In genomic region chr17:28854457-28855382, GRCh38 we compare ENCODE assay signal across 8 cellular contexts. TPM values are rescaled to one million over a fixed set of nuclear protein-coding genes. Genes with fewer than 3 reads are reported as not detected.
DNase-seq lines count a peak whose midpoint lies in the region; ATAC-seq and TF ChIP-seq lines count a peak whose summit lies in the region.

Gene ERAL1, plus strand, starts transcription at chr17:28855016. Its CDS starts 19 bp downstream, at chr17:28855035.

- TF ChIP-seq CTCF in DOHH2 (IDR thresholded peaks at IDR 0.05; ENCODE audit: low read depth, low read length, poor library complexity, severe bottlenecking) (no peak), GM23338 (conservative IDR thresholded peaks at IDR 0.05; ENCODE audit: low read depth in 2 of 2) (no peak), LNCaP clone FGC (IDR thresholded peaks at IDR 0.05; ENCODE audit: control insufficient read depth, extremely low read depth, insufficient read depth) (no peak), fibroblast of pulmonary artery (IDR thresholded peaks at IDR 0.05; ENCODE audit: low read length, missing control alignments) (no peak)

- H3K4me3 ChIP-seq in DOHH2 (ENCODE audit: low read length) (peak within 1 kb of the TSS; percentile 91), GM23338 (peak within 1 kb of the TSS; percentile 70), LNCaP clone FGC (ENCODE audit: low read depth, low read length) (peak within 1 kb of the TSS; percentile 97), fibroblast of pulmonary artery (replicated peaks; ENCODE audit: low read depth, low read length) (peak within 1 kb of the TSS; percentile 96)

- peak within 1 kb of the TSS; percentile 89 for H3K27ac Mint-ChIP-seq in GM23338
- H3K27ac Mint-ChIP-seq in natural killer cell treated with Interleukin-12 subunit alpha and Interleukin-12 subunit beta and Interleukin-15 and Interleukin-18, amount 100 ng/mL, for 72 hours = peak within 1 kb of the TSS; percentile 88 to 97

- no peaks in the 10 kb centered on the region for H3K9me3 Mint-ChIP-seq in GM23338
- no peaks in the 10 kb centered on the region for H3K9me3 Mint-ChIP-seq in natural killer cell treated with Interleukin-12 subunit alpha and Interleukin-12 subunit beta and Interleukin-15 and Interleukin-18, amount 100 ng/mL, for 72 hours

- no peaks in the 10 kb centered on the region for H3K9me2 ChIP-seq in DOHH2 (replicated peaks; ENCODE audit: control insufficient read depth, low read length)
- H3K9me2 ChIP-seq in GM23338 (ENCODE audit: insufficient read depth) = no peaks in the 10 kb centered on the region

- H3K79me2 ChIP-seq in DOHH2 (ENCODE audit: control insufficient read depth, low read length) (peaks cover 24% of the 10 kb centered on the region), GM23338 (replicated peaks; ENCODE audit: insufficient read depth) (peaks cover 13% of the 10 kb centered on the region)

- H3K36me3 Mint-ChIP-seq in GM23338 (ENCODE audit: low read depth) = peaks cover 32% of the 10 kb centered on the region
- no peaks in the 10 kb centered on the region for H3K36me3 Mint-ChIP-seq in natural killer cell treated with Interleukin-12 subunit alpha and Interleukin-12 subunit beta and Interleukin-15 and Interleukin-18, amount 100 ng/mL, for 72 hours

- peaks cover 2% of the 10 kb centered on the region; the same call in 2 of the 3 replicates for H3K4me1 Mint-ChIP-seq in GM23338
- H3K4me1 Mint-ChIP-seq in natural killer cell treated with Interleukin-12 subunit alpha and Interleukin-12 subunit beta and Interleukin-15 and Interleukin-18, amount 100 ng/mL, for 72 hours (ENCODE audit: low read depth in 2 of 2) = peaks cover 11 to 21% of the 10 kb centered on the region in 2 donors

- peaks cover 12% of the 10 kb centered on the region for H3K27me3 Mint-ChIP-seq in GM23338 (ENCODE audit: insufficient read depth, low read depth, poor library complexity)
- no peaks in the 10 kb centered on the region for H3K27me3 Mint-ChIP-seq in natural killer cell treated with Interleukin-12 subunit alpha and Interleukin-12 subunit beta and Interleukin-15 and Interleukin-18, amount 100 ng/mL, for 72 hours

- peak; percentile 99 for ATAC-seq in GM23338
- ATAC-seq in natural killer cell treated with Interleukin-12 subunit alpha and Interleukin-12 subunit beta and Interleukin-15 and Interleukin-18, amount 100 ng/mL, for 72 hours = peak; percentile 99 to 100
- ATAC-seq in stimulated activated naive CD8-positive, alpha-beta T cell treated with anti-CD3 and anti-CD28 coated beads, Interleukin-15, Interleukin-2, amounts not matched to agents 100 U/mL and 50 U/mL, for 24 hours = peak; percentile 99

- H3K27ac ChIP-seq in DOHH2 (ENCODE audit: low read depth, low read length) = peak within 1 kb of the TSS; percentile 31
- peak within 1 kb of the TSS; percentile 86 for H3K27ac ChIP-seq in GM23338 (ENCODE audit: low read depth)

- peak within 1 kb of the TSS; percentile 65 for H2AFZ ChIP-seq in GM23338

- H3F3A ChIP-seq in DOHH2 (ENCODE audit: control insufficient read depth, insufficient read depth) = 0 out of 2 replicates have a peak, but pooled peaks cover 2% of the 10 kb centered on the region
- 0 out of 2 replicates have a peak, but pooled peaks cover 7% of the 10 kb centered on the region for H3F3A ChIP-seq in GM23338 (replicated peaks; ENCODE audit: low read depth)

- peak within 1 kb of the TSS; percentile 93 for H3K4me3 Mint-ChIP-seq in GM23338
- peak within 1 kb of the TSS; percentile 95 for H3K4me3 Mint-ChIP-seq in natural killer cell treated with Interleukin-12 subunit alpha and Interleukin-12 subunit beta and Interleukin-15 and Interleukin-18, amount 100 ng/mL, for 72 hours

- H3K36me3 ChIP-seq in DOHH2 (ENCODE audit: control insufficient read depth, low read length) (peaks cover 24% of the 10 kb centered on the region), GM23338 (ENCODE audit: insufficient read depth) (peaks cover 7% of the 10 kb centered on the region)

- H3K4me1 ChIP-seq in DOHH2 (ENCODE audit: control insufficient read depth, low read length) = peaks cover 18% of the 10 kb centered on the region
- H3K4me1 ChIP-seq in GM23338 (ENCODE audit: insufficient read depth) = peaks cover 4% of the 10 kb centered on the region

- H4K20me1 ChIP-seq in DOHH2 (ENCODE audit: control insufficient read depth, insufficient read depth, low read depth, low read length) = no peaks in the 10 kb centered on the region
- no peaks in the 10 kb centered on the region for H4K20me1 ChIP-seq in GM23338 (replicated peaks; ENCODE audit: insufficient read depth)

- DNase-seq in GM23338 (ENCODE audit: low spot score) (peak; percentile 95), LNCaP clone FGC (ENCODE audit: low read depth) (peak; percentile 70), SHP77 treated with DMSO at 0.1 percent for 48 hours (lab: John Stamatoyannopoulos, UW) (peak; percentile 91), fibroblast of pulmonary artery (ENCODE audit: low read depth) (peak; percentile 87)
- peak; percentile 73 for DNase-seq in activated effector memory CD4-positive, alpha-beta T cell treated with Interleukin-2 at 50 U/mL for 16 hours
- peak; percentile 80 for DNase-seq in natural killer cell treated with Interleukin-12 subunit alpha and Interleukin-12 subunit beta and Interleukin-15 and Interleukin-18, amount 100 ng/mL, for 72 hours (ENCODE audit: low spot score)
- peak; percentile 87 for DNase-seq in stimulated activated naive CD8-positive, alpha-beta T cell treated with anti-CD3 and anti-CD28 coated beads, Interleukin-15, Interleukin-2, amounts not matched to agents 100 U/mL and 50 U/mL, for 24 hours

- peak within 1 kb of the TSS; percentile 98 for H3K4me2 ChIP-seq in DOHH2 (ENCODE audit: low read length)
- peak within 1 kb of the TSS; percentile 92 for H3K4me2 ChIP-seq in GM23338

- no peaks in the 10 kb centered on the region for H3K27me3 ChIP-seq in DOHH2 (ENCODE audit: control insufficient read depth, low read length)
- no peaks in the 10 kb centered on the region for H3K27me3 ChIP-seq in GM23338 (ENCODE audit: insufficient read depth)

- no peaks in the 10 kb centered on the region for H3K9me3 ChIP-seq in DOHH2 (ENCODE audit: control insufficient read depth, insufficient read depth, low read length)

TF ChIP-seq in GM23338, 12 proteins besides CTCF, POLR2A, EP300 and RAD21:
- TF ChIP-seq POLR2AphosphoS5 (IDR thresholded peaks at IDR 0.05; ENCODE audit: low read depth) (peak; percentile 78), ZNF331 (CRISPR knock-in tag; IDR thresholded peaks at IDR 0.05; ENCODE audit: low read depth) (no peak), NANOG (IDR thresholded peaks at IDR 0.05; ENCODE audit: borderline replicate concordance) (peak; percentile 43; the same call in 1 of the 2 replicates), ETS1 (IDR thresholded peaks at IDR 0.05) (peak; percentile 76), EZH2phosphoT487 (IDR thresholded peaks at IDR 0.05; ENCODE audit: unreplicated experiment) (no peak)

RNA-seq across cellular contexts. Expression of gene ERAL1, which starts in this region (rescaled TPM):
- 118 and 121 TPM in 2 replicates for total RNA-seq in GM23338 (2014; rRNA removed; shearing (Covaris generic))
- 77.1 and 77.5 TPM in 2 replicates for polyA plus RNA-seq in GM23338 (2016; fragmentation: Nextera tagmentation; extraction: Ambion mirVana)
- total RNA-seq in natural killer cell treated with Interleukin-12 subunit alpha and Interleukin-12 subunit beta and Interleukin-15 and Interleukin-18, amount 100 ng/mL, for 72 hours = 100 to 1,000 TPM in 1 of 2 donors, 10 to 100 TPM in 1; 55.9 to 105 TPM

Comparison
In these comparisons a context has a peak if more than half of its experiments do, and no peak if none do; other contexts are left out.
1. Peak in every context shown above with its lines: DNase-seq, ATAC-seq, H3K4me3 ChIP-seq and H3K27ac ChIP-seq.